In genomic region chr5:79990598-79991507, GRCh38 we compare ENCODE assay signal across 1 cellular context.
TF ChIP-seq lines count a peak whose summit lies in the region.

A gene with protein sequence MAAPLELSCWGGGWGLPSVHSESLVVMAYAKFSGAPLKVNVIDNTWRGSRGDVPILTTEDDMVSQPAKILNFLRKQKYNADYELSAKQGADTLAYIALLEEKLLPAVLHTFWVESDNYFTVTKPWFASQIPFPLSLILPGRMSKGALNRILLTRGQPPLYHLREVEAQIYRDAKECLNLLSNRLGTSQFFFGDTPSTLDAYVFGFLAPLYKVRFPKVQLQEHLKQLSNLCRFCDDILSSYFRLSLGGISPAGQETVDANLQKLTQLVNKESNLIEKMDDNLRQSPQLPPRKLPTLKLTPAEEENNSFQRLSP (minus strand): TSS chr5:79991262. CDS start chr5:79991238, 24 bp downstream.

TF ChIP-seq in HEK293, 187 proteins besides CTCF, POLR2A, EP300 and RAD21 (continued from another document):
- TF ChIP-seq ZNF76 (tag by site-specific recombination; IDR thresholded peaks at IDR 0.05; ENCODE audit: borderline replicate concordance, low read depth), result peak; percentile 69; the same call in 1 of the 2 replicates
- TF ChIP-seq ZNF335 (tag by site-specific recombination; conservative IDR thresholded peaks at IDR 0.05), result peak; percentile 75
- TF ChIP-seq, protein P1, sequence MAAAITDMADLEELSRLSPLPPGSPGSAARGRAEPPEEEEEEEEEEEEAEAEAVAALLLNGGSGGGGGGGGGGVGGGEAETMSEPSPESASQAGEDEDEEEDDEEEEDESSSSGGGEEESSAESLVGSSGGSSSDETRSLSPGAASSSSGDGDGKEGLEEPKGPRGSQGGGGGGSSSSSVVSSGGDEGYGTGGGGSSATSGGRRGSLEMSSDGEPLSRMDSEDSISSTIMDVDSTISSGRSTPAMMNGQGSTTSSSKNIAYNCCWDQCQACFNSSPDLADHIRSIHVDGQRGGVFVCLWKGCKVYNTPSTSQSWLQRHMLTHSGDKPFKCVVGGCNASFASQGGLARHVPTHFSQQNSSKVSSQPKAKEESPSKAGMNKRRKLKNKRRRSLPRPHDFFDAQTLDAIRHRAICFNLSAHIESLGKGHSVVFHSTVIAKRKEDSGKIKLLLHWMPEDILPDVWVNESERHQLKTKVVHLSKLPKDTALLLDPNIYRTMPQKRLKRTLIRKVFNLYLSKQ (tag by site-specific recombination; IDR thresholded peaks at IDR 0.05; ENCODE audit: borderline replicate concordance), result no peak
- TF ChIP-seq GLIS1 (tag by site-specific recombination; IDR thresholded peaks at IDR 0.05), result peak; percentile 32; the same call in 1 of the 2 replicates
- TF ChIP-seq SALL2 (tag by site-specific recombination; IDR thresholded peaks at IDR 0.05; ENCODE audit: borderline replicate concordance), result no peak
- peak; percentile 75; the same call in 1 of the 2 replicates for TF ChIP-seq ZNF2 (tag by site-specific recombination; IDR thresholded peaks at IDR 0.05)
- TF ChIP-seq ZEB2 (tag by site-specific recombination; IDR thresholded peaks at IDR 0.05), result peak; percentile 38; the same call in 1 of the 2 replicates
- TF ChIP-seq, protein P2, sequence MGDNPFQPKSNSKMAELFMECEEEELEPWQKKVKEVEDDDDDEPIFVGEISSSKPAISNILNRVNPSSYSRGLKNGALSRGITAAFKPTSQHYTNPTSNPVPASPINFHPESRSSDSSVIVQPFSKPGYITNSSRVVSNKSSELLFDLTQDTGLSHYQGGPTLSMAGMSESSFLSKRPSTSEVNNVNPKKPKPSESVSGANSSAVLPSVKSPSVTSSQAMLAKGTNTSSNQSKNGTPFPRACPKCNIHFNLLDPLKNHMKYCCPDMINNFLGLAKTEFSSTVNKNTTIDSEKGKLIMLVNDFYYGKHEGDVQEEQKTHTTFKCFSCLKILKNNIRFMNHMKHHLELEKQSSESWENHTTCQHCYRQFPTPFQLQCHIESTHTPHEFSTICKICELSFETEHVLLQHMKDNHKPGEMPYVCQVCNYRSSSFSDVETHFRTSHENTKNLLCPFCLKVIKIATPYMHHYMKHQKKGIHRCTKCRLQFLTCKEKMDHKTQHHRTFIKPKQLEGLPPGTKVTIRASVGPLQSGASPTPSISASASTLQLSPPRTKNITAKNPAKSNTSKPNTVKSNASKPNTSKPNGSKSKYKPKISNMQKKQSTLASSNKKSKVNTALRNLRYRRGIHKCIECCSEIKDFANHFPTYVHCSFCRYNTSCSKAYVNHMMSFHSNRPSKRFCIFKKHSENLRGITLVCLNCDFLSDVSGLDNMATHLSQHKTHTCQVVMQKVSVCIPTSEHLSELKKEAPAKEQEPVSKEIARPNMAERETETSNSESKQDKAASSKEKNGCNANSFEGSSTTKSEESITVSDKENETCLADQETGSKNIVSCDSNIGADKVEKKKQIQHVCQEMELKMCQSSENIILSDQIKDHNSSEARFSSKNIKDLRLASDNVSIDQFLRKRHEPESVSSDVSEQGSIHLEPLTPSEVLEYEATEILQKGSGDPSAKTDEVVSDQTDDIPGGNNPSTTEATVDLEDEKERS (tag by site-specific recombination; IDR thresholded peaks at IDR 0.05), result no peak
